ENCODE assay signal across 36 cellular contexts in genomic region chr12:67459578-67459977, GRCh38.
"Had no signal": no experiment of that assay in that cellular context is flagged by ENCODE, and none has a peak within 500 bp of the region (broad histone marks: within the 10 kb centered on the region; RNA-seq: fewer than 3 reads in every experiment).

No MANE protein-coding gene starts in this region.

- H3K27me3 ChIP-seq: adrenal gland, body of pancreas, brain microvascular endothelial cell, breast epithelium, cardiac muscle cell had no signal

- FAIRE-seq: astrocyte, TTC549 had no signal

- H3K4me1 ChIP-seq: breast epithelium had no signal

- ATAC-seq: activated CD8-positive, alpha-beta T cell treated with anti-CD3 and anti-CD28 coated beads for 36 hours; activated naive CD4-positive, alpha-beta T cell treated with anti-CD3 and anti-CD28 coated beads, Interleukin-2, amount 50 U/mL, for 72 hours; activated T-cell treated with anti-CD3 and anti-CD28 coated beads, Interleukin-2, amount 50 U/mL, for 4 hours; activated T-cell treated with anti-CD3 and anti-CD28 coated beads, Interleukin-2, amount 50 U/mL, for 72 hours; activated T-helper 17 cell treated with anti-CD3 and anti-CD28 coated beads, Interleukin-2, amount 50 U/mL, for 72 hours; body of pancreas had no signal

- H3K4me3 ChIP-seq: adrenal gland, body of pancreas, breast epithelium, cardiac muscle cell had no signal

- H3K36me3 ChIP-seq: adrenal gland, brain microvascular endothelial cell, breast epithelium, cardiac muscle cell had no signal

- H3K9me3 ChIP-seq: adrenal gland, body of pancreas, breast epithelium had no signal

- H3K27ac ChIP-seq: adrenal gland, body of pancreas, brain microvascular endothelial cell, breast epithelium, cardiac muscle cell, VCaP had no signal

- DNase-seq: activated B cell treated with CpG ODN at 0.5 μM for 24 hours; activated CD4-positive, alpha-beta memory T cell treated with anti-CD3 and anti-CD28 coated beads for 36 hours; activated CD4-positive, alpha-beta T cell treated with anti-CD3 and anti-CD28 coated beads for 4 hours; activated CD4-positive, alpha-beta T cell treated with anti-CD3 and anti-CD28 coated beads, Interleukin-2, amount 10 ng/mL, durations not matched to agents 24 days and 14 days; activated CD4-positive, alpha-beta T cell treated with anti-CD3 and anti-CD28 coated beads, Interleukin-2, amount 50 U/mL, for 1 hour; activated CD4-positive, alpha-beta T cell treated with anti-CD3 and anti-CD28 coated beads, Interleukin-2, amount 50 U/mL, for 4 hours; activated CD4-positive, CD25-positive, alpha-beta regulatory T cell treated with anti-CD3 and anti-CD28 coated beads, Interleukin-2, amount 50 U/mL, for 72 hours; activated CD8-positive, alpha-beta memory T cell treated with anti-CD3 and anti-CD28 coated beads, Interleukin-2, amount 50 U/mL, for 4 hours; activated CD8-positive, alpha-beta T cell treated with anti-CD3 and anti-CD28 coated beads for 36 hours; activated effector memory CD4-positive, alpha-beta T cell treated with anti-CD3 and anti-CD28 coated beads, Interleukin-2, amount 50 U/mL, for 16 hours; activated gamma-delta T cell treated with Interleukin-2 at 50 U/mL for 16 hours; activated naive CD4-positive, alpha-beta T cell; activated naive CD4-positive, alpha-beta T cell treated with anti-CD3 and anti-CD28 coated beads for 36 hours; activated naive CD4-positive, alpha-beta T cell treated with anti-CD3 and anti-CD28 coated beads, Interleukin-2, amount 50 U/mL, for 16 hours; activated naive CD8-positive, alpha-beta T cell treated with anti-CD3 and anti-CD28 coated beads for 36 hours; activated T-cell treated with anti-CD3 and anti-CD28 coated beads for 4 hours; activated T-cell treated with anti-CD3 and anti-CD28 coated beads, Interleukin-2, amount 50 U/mL, for 1 hour; activated T-cell treated with anti-CD3 and anti-CD28 coated beads, Interleukin-2, amount 50 U/mL, for 4 hours; activated T-cell treated with anti-CD3 and anti-CD28 coated beads, Interleukin-2, amount 50 U/mL, for 72 hours; adrenal gland; amniotic stem cell; aorta; body of pancreas; brain microvascular endothelial cell; caudate nucleus; cerebellar nuclear complex; T-helper 1 cell; T-helper 2 cell; T-helper 9 cell had no signal
